In the genomic region with DNA sequence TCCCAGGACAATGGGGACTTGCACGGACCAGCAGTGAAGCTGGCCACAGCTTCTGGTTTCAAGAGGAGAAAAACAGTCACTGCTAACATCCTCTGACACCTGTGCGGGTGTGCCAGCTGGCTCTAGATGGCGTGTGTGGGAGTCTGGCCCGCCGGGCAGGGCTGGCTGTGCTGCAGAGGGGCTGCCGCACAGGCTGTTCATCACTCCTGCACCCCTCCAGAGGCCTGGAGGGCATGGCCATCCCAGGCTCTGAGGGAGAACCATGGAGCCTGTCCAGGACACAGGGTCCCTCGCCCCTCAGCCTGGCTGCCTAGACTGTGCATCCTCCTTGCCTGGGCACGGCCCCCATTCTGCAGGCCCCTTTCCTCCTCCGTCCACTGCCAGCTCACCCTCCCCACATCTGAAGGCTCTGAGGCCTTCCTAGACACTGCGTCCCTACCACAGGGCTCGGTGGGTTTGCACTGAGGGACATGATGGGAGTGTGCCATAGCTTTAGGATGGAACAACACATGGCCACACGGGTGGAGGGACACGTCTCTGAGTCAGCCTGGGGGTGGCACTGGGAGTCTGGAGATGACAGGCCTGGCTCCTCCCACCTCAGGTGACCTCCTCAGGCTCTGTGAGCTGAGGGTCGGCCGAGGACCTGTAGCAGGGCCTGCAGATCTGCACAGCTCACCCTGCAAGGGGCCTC, we compare ENCODE assay signal across 10 cellular contexts. TPM values are rescaled to one million over a fixed set of nuclear protein-coding genes. Genes with fewer than 3 reads are reported as not detected.
DNase-seq lines count a peak whose midpoint lies in the region; ATAC-seq and TF ChIP-seq lines count a peak whose summit lies in the region.
"Had no signal": no experiment of that assay in that cellular context is flagged by ENCODE, and none has a peak within 500 bp of the region (broad histone marks: within the 10 kb centered on the region; RNA-seq: fewer than 3 reads in every experiment).

No MANE protein-coding gene starts in this region.

- H3K4me3 Mint-ChIP-seq in CD4-positive, alpha-beta T cell: peak overlapping the region; percentile 45

- peaks cover 10% of the 10 kb centered on the region for H3K36me3 ChIP-seq in RWPE2 (ENCODE audit: low read depth)

- peaks cover 53% of the 10 kb centered on the region for H3K4me1 Mint-ChIP-seq in CD4-positive, alpha-beta T cell (ENCODE audit: low read depth)

- DNase-seq in SHP77 (lab: John Stamatoyannopoulos, UW): peak; percentile 38 to 40
- no peak for DNase-seq in SHP77 treated with DMSO at 0.1 percent for 48 hours (lab: John Stamatoyannopoulos, UW)
- DNase-seq in CD4-positive, alpha-beta T cell: peak in 8 of 10 experiments; percentile 24 to 65 (median 44)
- DNase-seq in RWPE2 (ENCODE audit: low spot score): peak; percentile 61
- DNase-seq in SKM-1 (lab: John Stamatoyannopoulos, UW; ENCODE audit: unreplicated experiment): no peak
- DNase-seq in NCI-H2196 (lab: John Stamatoyannopoulos, UW; ENCODE audit: unreplicated experiment): no peak
- DNase-seq: KBM-7, upper lobe of right lung had no signal

- peak; percentile 34 for TF ChIP-seq CTCF in CD4-positive, alpha-beta T cell (IDR thresholded peaks at IDR 0.05)
- no peak for TF ChIP-seq CTCF in RWPE2 (IDR thresholded peaks at IDR 0.05; ENCODE audit: poor library complexity, severe bottlenecking)

- no peak overlapping the region for H3K27ac ChIP-seq in CD4-positive, alpha-beta T cell (ENCODE audit: low read depth, low read length)
- no peak overlapping the region for H3K27ac ChIP-seq in RWPE2 (ENCODE audit: poor library complexity, severe bottlenecking)
- H3K27ac ChIP-seq: upper lobe of right lung had no signal

- peaks cover 6% of the 10 kb centered on the region for H3K36me3 Mint-ChIP-seq in CD4-positive, alpha-beta T cell (ENCODE audit: low read depth)

- POLR2A ChIA-PET in CD4-positive, alpha-beta T cell (lab: Charles Lee): interaction anchor here (0.8 to 2.0 kb wide), 4 partner anchors 10 to 41 kb away, joined by 3 to 10 read pairs (median 6); no protein-coding TSS in a partner anchor

- ATAC-seq in CD4-positive, alpha-beta T cell (ENCODE audit: poor library complexity): peak; percentile 24
- ATAC-seq in RWPE2 (ENCODE audit: low read depth) (no peak), esophagus mucosa (peak; percentile 26), GM18502 (IDR thresholded peaks at IDR 0.05; ENCODE audit: poor library complexity, unreplicated experiment) (no peak)
- ATAC-seq: upper lobe of right lung had no signal

- no peaks in the 10 kb centered on the region for H3K27me3 Mint-ChIP-seq in CD4-positive, alpha-beta T cell

- no peak overlapping the region for H3K4me3 ChIP-seq in RWPE2 (ENCODE audit: severe bottlenecking)
- H3K4me3 ChIP-seq: upper lobe of right lung had no signal

- peak overlapping the region; percentile 97 for H3K27ac Mint-ChIP-seq in CD4-positive, alpha-beta T cell

- peaks cover 8% of the 10 kb centered on the region for H3K4me1 ChIP-seq in RWPE2 (ENCODE audit: insufficient read depth, poor library complexity, severe bottlenecking)

- no peaks in the 10 kb centered on the region for H3K9me3 Mint-ChIP-seq in CD4-positive, alpha-beta T cell

- CTCF ChIA-PET in CD4-positive, alpha-beta T cell (lab: Charles Lee): interaction anchor here (0.8 to 3.1 kb wide), 5 partner anchors 10 to 173 kb away, joined by 3 to 15 read pairs (median 4); partner anchors contain the start of gene GP1BB

- intact Hi-C loops in CD4-positive, alpha-beta T cell (cut with DNase I, micrococcal nuclease): no loop called here

- no peaks in the 10 kb centered on the region for H3K9me3 ChIP-seq in CD4-positive, alpha-beta T cell (ENCODE audit: control insufficient read depth, low read length)
- no peaks in the 10 kb centered on the region for H3K9me3 ChIP-seq in RWPE2 (ENCODE audit: severe bottlenecking)
- H3K9me3 ChIP-seq: upper lobe of right lung had no signal

- H3K27me3 ChIP-seq in CD4-positive, alpha-beta T cell (ENCODE audit: control insufficient read depth, insufficient read depth, low read length): no peaks in the 10 kb centered on the region
- no peaks in the 10 kb centered on the region for H3K27me3 ChIP-seq in RWPE2 (ENCODE audit: insufficient read depth, poor library complexity, severe bottlenecking)
- H3K27me3 ChIP-seq: upper lobe of right lung had no signal

RNA-seq across cellular contexts. Expression of gene GNB1L, which starts 42.1 kb away (rescaled TPM):
- 1 to 10 TPM; 3.0 to 6.5 TPM for total RNA-seq in CD4-positive, alpha-beta T cell
- total RNA-seq in esophagus mucosa: 3.9 TPM

RNA-seq across cellular contexts. Expression of gene RTL10, which starts 42.1 kb away (rescaled TPM):
- 10 to 100 TPM; 24.7 TPM for total RNA-seq in CD4-positive, alpha-beta T cell
- 14.0 TPM for total RNA-seq in esophagus mucosa

RNA-seq across cellular contexts. Expression of gene COMT, which starts 44.8 kb away (rescaled TPM):
- total RNA-seq in CD4-positive, alpha-beta T cell: 10 to 100 TPM; 11.3 to 11.4 TPM
- total RNA-seq in esophagus mucosa: 146 TPM

RNA-seq across cellular contexts. Expression of gene TXNRD2, which starts 44.8 kb away (rescaled TPM):
- 10 to 100 TPM; 18.6 to 19.5 TPM for total RNA-seq in CD4-positive, alpha-beta T cell
- total RNA-seq in esophagus mucosa: 11.7 TPM

Comparison
In these comparisons a context has a peak if more than half of its experiments do, and no peak if none do; other contexts are left out.
1. DNase-seq: peak in SHP77 (2 of 2), CD4-positive, alpha-beta T cell (8 of 10) and RWPE2 (single experiment); none in SHP77 treated with DMSO at 0.1 percent for 48 hours (single experiment), SKM-1 (single experiment) and NCI-H2196 (single experiment).
2. ATAC-seq: peak in CD4-positive, alpha-beta T cell (single experiment) and esophagus mucosa (single experiment); none in RWPE2 (single experiment) and GM18502 (single experiment).
3. RNA of gene COMT, which starts 44.8 kb away (total RNA-seq): 146 TPM in esophagus mucosa (single experiment); 11.3 to 11.4 TPM in CD4-positive, alpha-beta T cell; every median in the first group is over 10 times any median in the second.